1 cellular context compared by ENCODE assay signal in genomic region chr3:195270350-195271115, GRCh38.
TF ChIP-seq lines count a peak whose summit lies in the region.

No MANE protein-coding gene starts in this region.

TF ChIP-seq in HepG2, 621 proteins besides CTCF, POLR2A, EP300 and RAD21 (continued from another document and continues in another):
- TF ChIP-seq ZBTB14 (CRISPR knock-in tag; IDR thresholded peaks at IDR 0.05) (peak; percentile 66; the same call in 1 of the 2 replicates), EED (CRISPR knock-in tag; IDR thresholded peaks at IDR 0.05) (peak; percentile 90), KDM6A (CRISPR knock-in tag; IDR thresholded peaks at IDR 0.05; ENCODE audit: low read depth) (no peak), ZMYM4 (CRISPR knock-in tag; IDR thresholded peaks at IDR 0.05) (no peak), XBP1 (CRISPR knock-in tag; IDR thresholded peaks at IDR 0.05) (0 out of 2 replicates have a peak, but pooled peaks have one; percentile 67), ZBTB8A (CRISPR knock-in tag; IDR thresholded peaks at IDR 0.05; ENCODE audit: borderline replicate concordance, low read depth) (no peak), NFATC3 (CRISPR knock-in tag; IDR thresholded peaks at IDR 0.05) (no peak), YEATS4 (CRISPR knock-in tag; IDR thresholded peaks at IDR 0.05; ENCODE audit: borderline replicate concordance) (peak; percentile 77), ZNF768 (CRISPR knock-in tag; IDR thresholded peaks at IDR 0.05) (peak; percentile 70), ZNF335 (CRISPR knock-in tag; IDR thresholded peaks at IDR 0.05) (no peak), ZNF703 (CRISPR knock-in tag; IDR thresholded peaks at IDR 0.05; ENCODE audit: borderline replicate concordance) (0 out of 2 replicates have a peak, but pooled peaks have one; percentile 76), ZNF333 (CRISPR knock-in tag; IDR thresholded peaks at IDR 0.05; ENCODE audit: borderline replicate concordance) (no peak), E2F5 (CRISPR knock-in tag; conservative IDR thresholded peaks at IDR 0.05) (no peak), ZNF496 (CRISPR knock-in tag; IDR thresholded peaks at IDR 0.05; ENCODE audit: insufficient replicate concordance) (no peak), POLR2AphosphoS2 (IDR thresholded peaks at IDR 0.05; ENCODE audit: low read depth, low read length) (no peak), SRSF4 (IDR thresholded peaks at IDR 0.05; ENCODE audit: low read depth, low read length, poor library complexity, severe bottlenecking) (no peak), ZKSCAN8 (CRISPR knock-in tag; IDR thresholded peaks at IDR 0.05; ENCODE audit: borderline replicate concordance) (no peak), CREB3 (CRISPR knock-in tag; IDR thresholded peaks at IDR 0.05) (peak; percentile 91; the same call in 1 of the 2 replicates), NR1H2 (CRISPR knock-in tag; IDR thresholded peaks at IDR 0.05; ENCODE audit: borderline replicate concordance, low read depth) (0 out of 2 replicates have a peak, but pooled peaks have one; percentile 22), REXO4 (CRISPR knock-in tag; IDR thresholded peaks at IDR 0.05; ENCODE audit: borderline replicate concordance) (0 out of 2 replicates have a peak, but pooled peaks have one; percentile 52), ZNF670 (CRISPR knock-in tag; IDR thresholded peaks at IDR 0.05; ENCODE audit: borderline replicate concordance) (no peak), ZNF160 (CRISPR knock-in tag; IDR thresholded peaks at IDR 0.05) (0 out of 2 replicates have a peak, but pooled peaks have one; percentile 58)
- TF ChIP-seq, protein P1, sequence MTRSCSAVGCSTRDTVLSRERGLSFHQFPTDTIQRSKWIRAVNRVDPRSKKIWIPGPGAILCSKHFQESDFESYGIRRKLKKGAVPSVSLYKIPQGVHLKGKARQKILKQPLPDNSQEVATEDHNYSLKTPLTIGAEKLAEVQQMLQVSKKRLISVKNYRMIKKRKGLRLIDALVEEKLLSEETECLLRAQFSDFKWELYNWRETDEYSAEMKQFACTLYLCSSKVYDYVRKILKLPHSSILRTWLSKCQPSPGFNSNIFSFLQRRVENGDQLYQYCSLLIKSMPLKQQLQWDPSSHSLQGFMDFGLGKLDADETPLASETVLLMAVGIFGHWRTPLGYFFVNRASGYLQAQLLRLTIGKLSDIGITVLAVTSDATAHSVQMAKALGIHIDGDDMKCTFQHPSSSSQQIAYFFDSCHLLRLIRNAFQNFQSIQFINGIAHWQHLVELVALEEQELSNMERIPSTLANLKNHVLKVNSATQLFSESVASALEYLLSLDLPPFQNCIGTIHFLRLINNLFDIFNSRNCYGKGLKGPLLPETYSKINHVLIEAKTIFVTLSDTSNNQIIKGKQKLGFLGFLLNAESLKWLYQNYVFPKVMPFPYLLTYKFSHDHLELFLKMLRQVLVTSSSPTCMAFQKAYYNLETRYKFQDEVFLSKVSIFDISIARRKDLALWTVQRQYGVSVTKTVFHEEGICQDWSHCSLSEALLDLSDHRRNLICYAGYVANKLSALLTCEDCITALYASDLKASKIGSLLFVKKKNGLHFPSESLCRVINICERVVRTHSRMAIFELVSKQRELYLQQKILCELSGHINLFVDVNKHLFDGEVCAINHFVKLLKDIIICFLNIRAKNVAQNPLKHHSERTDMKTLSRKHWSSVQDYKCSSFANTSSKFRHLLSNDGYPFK (CRISPR knock-in tag; IDR thresholded peaks at IDR 0.05; ENCODE audit: borderline replicate concordance): no peak
- TF ChIP-seq, protein P2, sequence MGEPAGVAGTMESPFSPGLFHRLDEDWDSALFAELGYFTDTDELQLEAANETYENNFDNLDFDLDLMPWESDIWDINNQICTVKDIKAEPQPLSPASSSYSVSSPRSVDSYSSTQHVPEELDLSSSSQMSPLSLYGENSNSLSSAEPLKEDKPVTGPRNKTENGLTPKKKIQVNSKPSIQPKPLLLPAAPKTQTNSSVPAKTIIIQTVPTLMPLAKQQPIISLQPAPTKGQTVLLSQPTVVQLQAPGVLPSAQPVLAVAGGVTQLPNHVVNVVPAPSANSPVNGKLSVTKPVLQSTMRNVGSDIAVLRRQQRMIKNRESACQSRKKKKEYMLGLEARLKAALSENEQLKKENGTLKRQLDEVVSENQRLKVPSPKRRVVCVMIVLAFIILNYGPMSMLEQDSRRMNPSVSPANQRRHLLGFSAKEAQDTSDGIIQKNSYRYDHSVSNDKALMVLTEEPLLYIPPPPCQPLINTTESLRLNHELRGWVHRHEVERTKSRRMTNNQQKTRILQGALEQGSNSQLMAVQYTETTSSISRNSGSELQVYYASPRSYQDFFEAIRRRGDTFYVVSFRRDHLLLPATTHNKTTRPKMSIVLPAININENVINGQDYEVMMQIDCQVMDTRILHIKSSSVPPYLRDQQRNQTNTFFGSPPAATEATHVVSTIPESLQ (CRISPR knock-in tag; conservative IDR thresholded peaks at IDR 0.05): no peak
- TF ChIP-seq, protein P3, sequence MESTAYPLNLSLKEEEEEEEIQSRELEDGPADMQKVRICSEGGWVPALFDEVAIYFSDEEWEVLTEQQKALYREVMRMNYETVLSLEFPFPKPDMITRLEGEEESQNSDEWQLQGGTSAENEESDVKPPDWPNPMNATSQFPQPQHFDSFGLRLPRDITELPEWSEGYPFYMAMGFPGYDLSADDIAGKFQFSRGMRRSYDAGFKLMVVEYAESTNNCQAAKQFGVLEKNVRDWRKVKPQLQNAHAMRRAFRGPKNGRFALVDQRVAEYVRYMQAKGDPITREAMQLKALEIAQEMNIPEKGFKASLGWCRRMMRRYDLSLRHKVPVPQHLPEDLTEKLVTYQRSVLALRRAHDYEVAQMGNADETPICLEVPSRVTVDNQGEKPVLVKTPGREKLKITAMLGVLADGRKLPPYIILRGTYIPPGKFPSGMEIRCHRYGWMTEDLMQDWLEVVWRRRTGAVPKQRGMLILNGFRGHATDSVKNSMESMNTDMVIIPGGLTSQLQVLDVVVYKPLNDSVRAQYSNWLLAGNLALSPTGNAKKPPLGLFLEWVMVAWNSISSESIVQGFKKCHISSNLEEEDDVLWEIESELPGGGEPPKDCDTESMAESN (CRISPR knock-in tag; conservative IDR thresholded peaks at IDR 0.05): peak; percentile 90
- TF ChIP-seq, protein P4, sequence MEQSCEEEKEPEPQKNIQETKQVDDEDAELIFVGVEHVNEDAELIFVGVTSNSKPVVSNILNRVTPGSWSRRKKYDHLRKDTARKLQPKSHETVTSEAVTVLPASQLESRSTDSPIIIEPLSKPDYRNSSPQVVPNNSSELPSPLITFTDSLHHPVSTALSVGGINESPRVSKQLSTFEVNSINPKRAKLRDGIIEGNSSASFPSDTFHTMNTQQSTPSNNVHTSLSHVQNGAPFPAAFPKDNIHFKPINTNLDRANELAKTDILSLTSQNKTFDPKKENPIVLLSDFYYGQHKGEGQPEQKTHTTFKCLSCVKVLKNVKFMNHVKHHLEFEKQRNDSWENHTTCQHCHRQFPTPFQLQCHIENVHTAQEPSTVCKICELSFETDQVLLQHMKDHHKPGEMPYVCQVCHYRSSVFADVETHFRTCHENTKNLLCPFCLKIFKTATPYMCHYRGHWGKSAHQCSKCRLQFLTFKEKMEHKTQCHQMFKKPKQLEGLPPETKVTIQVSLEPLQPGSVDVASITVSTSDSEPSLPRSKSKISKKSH (CRISPR knock-in tag; IDR thresholded peaks at IDR 0.05; ENCODE audit: borderline replicate concordance): 0 out of 2 replicates have a peak, but pooled peaks have one; percentile 52
- TF ChIP-seq, protein P5, sequence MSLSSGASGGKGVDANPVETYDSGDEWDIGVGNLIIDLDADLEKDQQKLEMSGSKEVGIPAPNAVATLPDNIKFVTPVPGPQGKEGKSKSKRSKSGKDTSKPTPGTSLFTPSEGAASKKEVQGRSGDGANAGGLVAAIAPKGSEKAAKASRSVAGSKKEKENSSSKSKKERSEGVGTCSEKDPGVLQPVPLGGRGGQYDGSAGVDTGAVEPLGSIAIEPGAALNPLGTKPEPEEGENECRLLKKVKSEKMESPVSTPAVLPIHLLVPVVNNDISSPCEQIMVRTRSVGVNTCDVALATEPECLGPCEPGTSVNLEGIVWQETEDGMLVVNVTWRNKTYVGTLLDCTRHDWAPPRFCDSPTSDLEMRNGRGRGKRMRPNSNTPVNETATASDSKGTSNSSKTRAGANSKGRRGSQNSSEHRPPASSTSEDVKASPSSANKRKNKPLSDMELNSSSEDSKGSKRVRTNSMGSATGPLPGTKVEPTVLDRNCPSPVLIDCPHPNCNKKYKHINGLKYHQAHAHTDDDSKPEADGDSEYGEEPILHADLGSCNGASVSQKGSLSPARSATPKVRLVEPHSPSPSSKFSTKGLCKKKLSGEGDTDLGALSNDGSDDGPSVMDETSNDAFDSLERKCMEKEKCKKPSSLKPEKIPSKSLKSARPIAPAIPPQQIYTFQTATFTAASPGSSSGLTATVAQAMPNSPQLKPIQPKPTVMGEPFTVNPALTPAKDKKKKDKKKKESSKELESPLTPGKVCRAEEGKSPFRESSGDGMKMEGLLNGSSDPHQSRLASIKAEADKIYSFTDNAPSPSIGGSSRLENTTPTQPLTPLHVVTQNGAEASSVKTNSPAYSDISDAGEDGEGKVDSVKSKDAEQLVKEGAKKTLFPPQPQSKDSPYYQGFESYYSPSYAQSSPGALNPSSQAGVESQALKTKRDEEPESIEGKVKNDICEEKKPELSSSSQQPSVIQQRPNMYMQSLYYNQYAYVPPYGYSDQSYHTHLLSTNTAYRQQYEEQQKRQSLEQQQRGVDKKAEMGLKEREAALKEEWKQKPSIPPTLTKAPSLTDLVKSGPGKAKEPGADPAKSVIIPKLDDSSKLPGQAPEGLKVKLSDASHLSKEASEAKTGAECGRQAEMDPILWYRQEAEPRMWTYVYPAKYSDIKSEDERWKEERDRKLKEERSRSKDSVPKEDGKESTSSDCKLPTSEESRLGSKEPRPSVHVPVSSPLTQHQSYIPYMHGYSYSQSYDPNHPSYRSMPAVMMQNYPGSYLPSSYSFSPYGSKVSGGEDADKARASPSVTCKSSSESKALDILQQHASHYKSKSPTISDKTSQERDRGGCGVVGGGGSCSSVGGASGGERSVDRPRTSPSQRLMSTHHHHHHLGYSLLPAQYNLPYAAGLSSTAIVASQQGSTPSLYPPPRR (CRISPR knock-in tag; IDR thresholded peaks at IDR 0.05; ENCODE audit: borderline replicate concordance): no peak
- TF ChIP-seq, protein P6, sequence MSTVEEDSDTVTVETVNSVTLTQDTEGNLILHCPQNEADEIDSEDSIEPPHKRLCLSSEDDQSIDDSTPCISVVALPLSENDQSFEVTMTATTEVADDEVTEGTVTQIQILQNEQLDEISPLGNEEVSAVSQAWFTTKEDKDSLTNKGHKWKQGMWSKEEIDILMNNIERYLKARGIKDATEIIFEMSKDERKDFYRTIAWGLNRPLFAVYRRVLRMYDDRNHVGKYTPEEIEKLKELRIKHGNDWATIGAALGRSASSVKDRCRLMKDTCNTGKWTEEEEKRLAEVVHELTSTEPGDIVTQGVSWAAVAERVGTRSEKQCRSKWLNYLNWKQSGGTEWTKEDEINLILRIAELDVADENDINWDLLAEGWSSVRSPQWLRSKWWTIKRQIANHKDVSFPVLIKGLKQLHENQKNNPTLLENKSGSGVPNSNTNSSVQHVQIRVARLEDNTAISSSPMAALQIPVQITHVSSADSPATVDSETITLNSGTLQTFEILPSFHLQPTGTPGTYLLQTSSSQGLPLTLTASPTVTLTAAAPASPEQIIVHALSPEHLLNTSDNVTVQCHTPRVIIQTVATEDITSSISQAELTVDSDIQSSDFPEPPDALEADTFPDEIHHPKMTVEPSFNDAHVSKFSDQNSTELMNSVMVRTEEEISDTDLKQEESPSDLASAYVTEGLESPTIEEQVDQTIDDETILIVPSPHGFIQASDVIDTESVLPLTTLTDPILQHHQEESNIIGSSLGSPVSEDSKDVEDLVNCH (CRISPR knock-in tag; IDR thresholded peaks at IDR 0.05): no peak
- TF ChIP-seq, protein P7, sequence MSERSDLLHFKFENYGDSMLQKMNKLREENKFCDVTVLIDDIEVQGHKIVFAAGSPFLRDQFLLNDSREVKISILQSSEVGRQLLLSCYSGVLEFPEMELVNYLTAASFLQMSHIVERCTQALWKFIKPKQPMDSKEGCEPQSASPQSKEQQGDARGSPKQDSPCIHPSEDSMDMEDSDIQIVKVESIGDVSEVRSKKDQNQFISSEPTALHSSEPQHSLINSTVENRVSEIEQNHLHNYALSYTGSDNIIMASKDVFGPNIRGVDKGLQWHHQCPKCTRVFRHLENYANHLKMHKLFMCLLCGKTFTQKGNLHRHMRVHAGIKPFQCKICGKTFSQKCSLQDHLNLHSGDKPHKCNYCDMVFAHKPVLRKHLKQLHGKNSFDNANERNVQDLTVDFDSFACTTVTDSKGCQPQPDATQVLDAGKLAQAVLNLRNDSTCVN (CRISPR knock-in tag; IDR thresholded peaks at IDR 0.05; ENCODE audit: borderline replicate concordance): peak; percentile 24; the same call in 1 of the 2 replicates
- TF ChIP-seq, protein P8, sequence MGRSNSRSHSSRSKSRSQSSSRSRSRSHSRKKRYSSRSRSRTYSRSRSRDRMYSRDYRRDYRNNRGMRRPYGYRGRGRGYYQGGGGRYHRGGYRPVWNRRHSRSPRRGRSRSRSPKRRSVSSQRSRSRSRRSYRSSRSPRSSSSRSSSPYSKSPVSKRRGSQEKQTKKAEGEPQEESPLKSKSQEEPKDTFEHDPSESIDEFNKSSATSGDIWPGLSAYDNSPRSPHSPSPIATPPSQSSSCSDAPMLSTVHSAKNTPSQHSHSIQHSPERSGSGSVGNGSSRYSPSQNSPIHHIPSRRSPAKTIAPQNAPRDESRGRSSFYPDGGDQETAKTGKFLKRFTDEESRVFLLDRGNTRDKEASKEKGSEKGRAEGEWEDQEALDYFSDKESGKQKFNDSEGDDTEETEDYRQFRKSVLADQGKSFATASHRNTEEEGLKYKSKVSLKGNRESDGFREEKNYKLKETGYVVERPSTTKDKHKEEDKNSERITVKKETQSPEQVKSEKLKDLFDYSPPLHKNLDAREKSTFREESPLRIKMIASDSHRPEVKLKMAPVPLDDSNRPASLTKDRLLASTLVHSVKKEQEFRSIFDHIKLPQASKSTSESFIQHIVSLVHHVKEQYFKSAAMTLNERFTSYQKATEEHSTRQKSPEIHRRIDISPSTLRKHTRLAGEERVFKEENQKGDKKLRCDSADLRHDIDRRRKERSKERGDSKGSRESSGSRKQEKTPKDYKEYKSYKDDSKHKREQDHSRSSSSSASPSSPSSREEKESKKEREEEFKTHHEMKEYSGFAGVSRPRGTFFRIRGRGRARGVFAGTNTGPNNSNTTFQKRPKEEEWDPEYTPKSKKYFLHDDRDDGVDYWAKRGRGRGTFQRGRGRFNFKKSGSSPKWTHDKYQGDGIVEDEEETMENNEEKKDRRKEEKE (IDR thresholded peaks at IDR 0.05): no peak
